In the genomic region with DNA sequence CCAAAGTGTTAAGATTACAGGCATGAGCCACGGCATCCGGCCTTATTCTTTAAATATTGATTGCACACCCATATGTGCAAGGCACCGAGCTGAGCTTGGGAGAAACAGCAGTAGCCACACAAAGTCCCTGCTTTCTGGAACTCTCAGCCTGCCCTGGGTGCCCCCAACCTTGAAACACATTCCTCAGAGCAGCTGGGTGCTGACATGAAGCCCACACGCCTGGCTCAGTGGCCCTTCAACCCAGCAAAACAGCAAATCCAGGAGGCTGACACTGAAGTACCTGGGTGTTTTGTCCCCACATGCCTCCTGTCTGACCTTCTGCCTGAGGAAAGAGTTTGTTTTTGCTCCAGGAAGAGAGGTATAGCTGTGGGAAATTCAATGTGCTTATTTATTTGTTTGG, we compare ENCODE assay signal across 27 cellular contexts. TPM values are rescaled to one million over a fixed set of nuclear protein-coding genes. Genes with fewer than 3 reads are reported as not detected.
"Had no signal": no experiment of that assay in that cellular context is flagged by ENCODE, and none has a peak within 500 bp of the region (broad histone marks: within the 10 kb centered on the region; RNA-seq: fewer than 3 reads in every experiment).

No MANE protein-coding gene starts in this region.

- H3K36me3 ChIP-seq: brain microvascular endothelial cell had no signal

- H3K27ac Mint-ChIP-seq: activated CD4-positive, alpha-beta memory T cell treated with anti-CD3 and anti-CD28 coated beads for 36 hours; activated CD4-positive, alpha-beta T cell treated with anti-CD3 and anti-CD28 coated beads, Interleukin-2, amount 10 ng/mL, durations not matched to agents 7 days and 5 days; activated naive CD4-positive, alpha-beta T cell treated with anti-CD3 and anti-CD28 coated beads for 36 hours; activated naive CD8-positive, alpha-beta T cell; activated T-helper 17 cell treated with anti-CD3 and anti-CD28 coated beads, Interleukin-2, amount 50 U/mL, for 72 hours; T-cell had no signal

- H3K36me3 Mint-ChIP-seq: activated CD4-positive, alpha-beta memory T cell treated with anti-CD3 and anti-CD28 coated beads for 36 hours; activated naive CD8-positive, alpha-beta T cell; T-cell had no signal

- H3K4me3 ChIP-seq: PC-9, SK-N-MC had no signal

- H3K9me3 Mint-ChIP-seq: activated CD4-positive, alpha-beta memory T cell treated with anti-CD3 and anti-CD28 coated beads for 36 hours; activated CD4-positive, alpha-beta T cell treated with anti-CD3 and anti-CD28 coated beads, Interleukin-2, amount 10 ng/mL, durations not matched to agents 7 days and 5 days; activated naive CD4-positive, alpha-beta T cell treated with anti-CD3 and anti-CD28 coated beads for 36 hours; activated T-helper 17 cell treated with anti-CD3 and anti-CD28 coated beads, Interleukin-2, amount 50 U/mL, for 72 hours; T-cell had no signal

- H3K4me1 Mint-ChIP-seq: activated T-helper 17 cell treated with anti-CD3 and anti-CD28 coated beads, Interleukin-2, amount 50 U/mL, for 72 hours had no signal

- H3K27me3 Mint-ChIP-seq: activated CD4-positive, alpha-beta memory T cell treated with anti-CD3 and anti-CD28 coated beads for 36 hours; activated naive CD8-positive, alpha-beta T cell had no signal

- H3K4me2 ChIP-seq: PC-9 had no signal

- ATAC-seq: activated T-helper 17 cell treated with anti-CD3 and anti-CD28 coated beads, Interleukin-2, amount 50 U/mL, for 72 hours; Right ventricle myocardium inferior; T-cell had no signal

- H2AFZ ChIP-seq: PC-9 had no signal

- H3K4me3 Mint-ChIP-seq: activated CD4-positive, alpha-beta memory T cell treated with anti-CD3 and anti-CD28 coated beads for 36 hours; activated CD4-positive, alpha-beta T cell treated with anti-CD3 and anti-CD28 coated beads, Interleukin-2, amount 10 ng/mL, durations not matched to agents 7 days and 5 days; activated naive CD4-positive, alpha-beta T cell treated with anti-CD3 and anti-CD28 coated beads for 36 hours; activated naive CD8-positive, alpha-beta T cell; activated T-helper 17 cell treated with anti-CD3 and anti-CD28 coated beads, Interleukin-2, amount 50 U/mL, for 72 hours; T-cell had no signal

- DNase-seq: activated CD4-positive, alpha-beta memory T cell treated with anti-CD3 and anti-CD28 coated beads for 36 hours; activated CD4-positive, alpha-beta T cell treated with anti-CD3 and anti-CD28 coated beads, Interleukin-2, amount 10 ng/mL, durations not matched to agents 7 days and 5 days; activated CD4-positive, CD25-positive, alpha-beta regulatory T cell; activated gamma-delta T cell; activated naive CD4-positive, alpha-beta T cell treated with anti-CD3 and anti-CD28 coated beads for 36 hours; activated T-cell treated with anti-CD3 and anti-CD28 coated beads for 4 hours; activated T-cell treated with anti-CD3 and anti-CD28 coated beads, Interleukin-2, amount 50 U/mL, for 48 hours; amygdala; brain microvascular endothelial cell; central memory CD4-positive, alpha-beta T cell; Karpas-422; NCI-H1048; NCI-H1417; NCI-H1930; NCI-H345; NCI-H510A; NCI-H69; PC-9; T-cell; T-helper 2 cell; T1000 had no signal

- H3K27me3 ChIP-seq: brain microvascular endothelial cell had no signal

- H3K27ac ChIP-seq: brain microvascular endothelial cell, PC-9, SK-N-MC had no signal

RNA-seq across cellular contexts. Expression of a gene that starts 41.3 kb away (rescaled TPM):
- total RNA-seq: activated CD4-positive, alpha-beta memory T cell treated with anti-CD3 and anti-CD28 coated beads for 36 hours; activated CD4-positive, alpha-beta T cell treated with anti-CD3 and anti-CD28 coated beads, Interleukin-2, amount 10 ng/mL, durations not matched to agents 7 days and 5 days; activated CD8-positive, alpha-beta memory T cell treated with anti-CD3 and anti-CD28 coated beads for 36 hours; activated naive CD4-positive, alpha-beta T cell treated with anti-CD3 and anti-CD28 coated beads for 36 hours; activated T-helper 17 cell treated with anti-CD3 and anti-CD28 coated beads, Interleukin-2, amount 50 U/mL, for 72 hours; RPMI7951 had no signal

RNA-seq across cellular contexts. Expression of a gene that starts 54.4 kb away (rescaled TPM):
- total RNA-seq: activated CD4-positive, alpha-beta memory T cell treated with anti-CD3 and anti-CD28 coated beads for 36 hours; activated CD4-positive, alpha-beta T cell treated with anti-CD3 and anti-CD28 coated beads, Interleukin-2, amount 10 ng/mL, durations not matched to agents 7 days and 5 days; activated CD8-positive, alpha-beta memory T cell treated with anti-CD3 and anti-CD28 coated beads for 36 hours; activated naive CD4-positive, alpha-beta T cell treated with anti-CD3 and anti-CD28 coated beads for 36 hours; activated T-helper 17 cell treated with anti-CD3 and anti-CD28 coated beads, Interleukin-2, amount 50 U/mL, for 72 hours; T-cell had no signal
